ENCODE assay signal across 1 cellular context in the genomic region with DNA sequence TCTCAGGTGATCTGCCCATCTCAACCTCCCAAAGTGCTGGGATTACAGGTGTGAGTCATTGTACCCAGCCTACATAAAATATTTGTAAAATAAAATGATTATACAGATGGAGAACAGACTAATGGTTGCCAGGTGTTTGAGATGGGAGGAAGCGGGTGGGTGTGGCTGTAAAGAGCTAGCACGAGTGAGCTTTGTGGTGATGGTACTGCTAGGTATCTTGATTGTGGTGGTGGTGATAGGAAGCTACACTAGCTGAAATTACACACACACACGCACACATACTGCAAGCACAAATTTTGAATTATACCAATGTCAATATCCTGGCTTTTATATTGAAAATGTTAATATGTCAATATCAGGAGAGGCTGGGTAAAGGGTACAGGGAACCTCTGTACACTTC.
TF ChIP-seq lines count a peak whose summit lies in the region.

No MANE protein-coding gene starts in this region.

TF ChIP-seq in GM23338, 12 proteins besides CTCF, POLR2A, EP300 and RAD21 (continued from another document):
- TF ChIP-seq, protein P1, sequence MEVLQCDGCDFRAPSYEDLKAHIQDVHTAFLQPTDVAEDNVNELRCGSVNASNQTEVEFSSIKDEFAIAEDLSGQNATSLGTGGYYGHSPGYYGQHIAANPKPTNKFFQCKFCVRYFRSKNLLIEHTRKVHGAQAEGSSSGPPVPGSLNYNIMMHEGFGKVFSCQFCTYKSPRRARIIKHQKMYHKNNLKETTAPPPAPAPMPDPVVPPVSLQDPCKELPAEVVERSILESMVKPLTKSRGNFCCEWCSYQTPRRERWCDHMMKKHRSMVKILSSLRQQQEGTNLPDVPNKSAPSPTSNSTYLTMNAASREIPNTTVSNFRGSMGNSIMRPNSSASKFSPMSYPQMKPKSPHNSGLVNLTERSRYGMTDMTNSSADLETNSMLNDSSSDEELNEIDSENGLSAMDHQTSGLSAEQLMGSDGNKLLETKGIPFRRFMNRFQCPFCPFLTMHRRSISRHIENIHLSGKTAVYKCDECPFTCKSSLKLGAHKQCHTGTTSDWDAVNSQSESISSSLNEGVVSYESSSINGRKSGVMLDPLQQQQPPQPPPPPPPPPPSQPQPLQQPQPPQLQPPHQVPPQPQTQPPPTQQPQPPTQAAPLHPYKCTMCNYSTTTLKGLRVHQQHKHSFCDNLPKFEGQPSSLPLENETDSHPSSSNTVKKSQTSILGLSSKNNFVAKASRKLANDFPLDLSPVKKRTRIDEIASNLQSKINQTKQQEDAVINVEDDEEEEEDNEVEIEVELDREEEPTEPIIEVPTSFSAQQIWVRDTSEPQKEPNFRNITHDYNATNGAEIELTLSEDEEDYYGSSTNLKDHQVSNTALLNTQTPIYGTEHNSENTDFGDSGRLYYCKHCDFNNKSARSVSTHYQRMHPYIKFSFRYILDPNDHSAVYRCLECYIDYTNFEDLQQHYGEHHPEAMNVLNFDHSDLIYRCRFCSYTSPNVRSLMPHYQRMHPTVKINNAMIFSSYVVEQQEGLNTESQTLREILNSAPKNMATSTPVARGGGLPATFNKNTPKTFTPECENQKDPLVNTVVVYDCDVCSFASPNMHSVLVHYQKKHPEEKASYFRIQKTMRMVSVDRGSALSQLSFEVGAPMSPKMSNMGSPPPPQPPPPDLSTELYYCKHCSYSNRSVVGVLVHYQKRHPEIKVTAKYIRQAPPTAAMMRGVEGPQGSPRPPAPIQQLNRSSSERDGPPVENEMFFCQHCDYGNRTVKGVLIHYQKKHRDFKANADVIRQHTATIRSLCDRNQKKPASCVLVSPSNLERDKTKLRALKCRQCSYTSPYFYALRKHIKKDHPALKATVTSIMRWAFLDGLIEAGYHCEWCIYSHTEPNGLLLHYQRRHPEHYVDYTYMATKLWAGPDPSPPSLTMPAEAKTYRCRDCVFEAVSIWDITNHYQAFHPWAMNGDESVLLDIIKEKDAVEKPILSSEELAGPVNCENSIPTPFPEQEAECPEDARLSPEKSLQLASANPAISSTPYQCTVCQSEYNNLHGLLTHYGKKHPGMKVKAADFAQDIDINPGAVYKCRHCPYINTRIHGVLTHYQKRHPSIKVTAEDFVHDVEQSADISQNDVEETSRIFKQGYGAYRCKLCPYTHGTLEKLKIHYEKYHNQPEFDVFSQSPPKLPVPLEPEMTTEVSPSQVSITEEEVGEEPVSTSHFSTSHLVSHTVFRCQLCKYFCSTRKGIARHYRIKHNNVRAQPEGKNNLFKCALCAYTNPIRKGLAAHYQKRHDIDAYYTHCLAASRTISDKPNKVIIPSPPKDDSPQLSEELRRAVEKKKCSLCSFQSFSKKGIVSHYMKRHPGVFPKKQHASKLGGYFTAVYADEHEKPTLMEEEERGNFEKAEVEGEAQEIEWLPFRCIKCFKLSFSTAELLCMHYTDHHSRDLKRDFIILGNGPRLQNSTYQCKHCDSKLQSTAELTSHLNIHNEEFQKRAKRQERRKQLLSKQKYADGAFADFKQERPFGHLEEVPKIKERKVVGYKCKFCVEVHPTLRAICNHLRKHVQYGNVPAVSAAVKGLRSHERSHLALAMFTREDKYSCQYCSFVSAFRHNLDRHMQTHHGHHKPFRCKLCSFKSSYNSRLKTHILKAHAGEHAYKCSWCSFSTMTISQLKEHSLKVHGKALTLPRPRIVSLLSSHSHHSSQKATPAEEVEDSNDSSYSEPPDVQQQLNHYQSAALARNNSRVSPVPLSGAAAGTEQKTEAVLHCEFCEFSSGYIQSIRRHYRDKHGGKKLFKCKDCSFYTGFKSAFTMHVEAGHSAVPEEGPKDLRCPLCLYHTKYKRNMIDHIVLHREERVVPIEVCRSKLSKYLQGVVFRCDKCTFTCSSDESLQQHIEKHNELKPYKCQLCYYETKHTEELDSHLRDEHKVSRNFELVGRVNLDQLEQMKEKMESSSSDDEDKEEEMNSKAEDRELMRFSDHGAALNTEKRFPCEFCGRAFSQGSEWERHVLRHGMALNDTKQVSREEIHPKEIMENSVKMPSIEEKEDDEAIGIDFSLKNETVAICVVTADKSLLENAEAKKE (CRISPR knock-in tag; IDR thresholded peaks at IDR 0.05), result no peak
- TF ChIP-seq, protein P2, sequence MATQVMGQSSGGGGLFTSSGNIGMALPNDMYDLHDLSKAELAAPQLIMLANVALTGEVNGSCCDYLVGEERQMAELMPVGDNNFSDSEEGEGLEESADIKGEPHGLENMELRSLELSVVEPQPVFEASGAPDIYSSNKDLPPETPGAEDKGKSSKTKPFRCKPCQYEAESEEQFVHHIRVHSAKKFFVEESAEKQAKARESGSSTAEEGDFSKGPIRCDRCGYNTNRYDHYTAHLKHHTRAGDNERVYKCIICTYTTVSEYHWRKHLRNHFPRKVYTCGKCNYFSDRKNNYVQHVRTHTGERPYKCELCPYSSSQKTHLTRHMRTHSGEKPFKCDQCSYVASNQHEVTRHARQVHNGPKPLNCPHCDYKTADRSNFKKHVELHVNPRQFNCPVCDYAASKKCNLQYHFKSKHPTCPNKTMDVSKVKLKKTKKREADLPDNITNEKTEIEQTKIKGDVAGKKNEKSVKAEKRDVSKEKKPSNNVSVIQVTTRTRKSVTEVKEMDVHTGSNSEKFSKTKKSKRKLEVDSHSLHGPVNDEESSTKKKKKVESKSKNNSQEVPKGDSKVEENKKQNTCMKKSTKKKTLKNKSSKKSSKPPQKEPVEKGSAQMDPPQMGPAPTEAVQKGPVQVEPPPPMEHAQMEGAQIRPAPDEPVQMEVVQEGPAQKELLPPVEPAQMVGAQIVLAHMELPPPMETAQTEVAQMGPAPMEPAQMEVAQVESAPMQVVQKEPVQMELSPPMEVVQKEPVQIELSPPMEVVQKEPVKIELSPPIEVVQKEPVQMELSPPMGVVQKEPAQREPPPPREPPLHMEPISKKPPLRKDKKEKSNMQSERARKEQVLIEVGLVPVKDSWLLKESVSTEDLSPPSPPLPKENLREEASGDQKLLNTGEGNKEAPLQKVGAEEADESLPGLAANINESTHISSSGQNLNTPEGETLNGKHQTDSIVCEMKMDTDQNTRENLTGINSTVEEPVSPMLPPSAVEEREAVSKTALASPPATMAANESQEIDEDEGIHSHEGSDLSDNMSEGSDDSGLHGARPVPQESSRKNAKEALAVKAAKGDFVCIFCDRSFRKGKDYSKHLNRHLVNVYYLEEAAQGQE (IDR thresholded peaks at IDR 0.05; ENCODE audit: unreplicated experiment), result no peak
- no peak for TF ChIP-seq CREB1 (CRISPR knock-in tag; IDR thresholded peaks at IDR 0.05; ENCODE audit: low read depth)
- no peak for TF ChIP-seq JUNB (IDR thresholded peaks at IDR 0.05; ENCODE audit: unreplicated experiment)
- TF ChIP-seq POLR2AphosphoS5 (IDR thresholded peaks at IDR 0.05; ENCODE audit: low read depth), result no peak
TF ChIP-seq in GM23338: peak in this region for 0.
